In genomic region chr6:106321940-106322339, GRCh38 we compare ENCODE assay signal across 19 cellular contexts. TPM values are rescaled to one million over a fixed set of nuclear protein-coding genes. Genes with fewer than 3 reads are reported as not detected.
A peak's percentile ranks its signal among the peaks of the same experiment; 100 is the strongest.
DNase-seq lines count a peak whose midpoint lies in the region; ATAC-seq, FAIRE-seq and TF ChIP-seq lines count a peak whose summit lies in the region.
"Had no signal": no experiment of that assay in that cellular context is flagged by ENCODE, and none has a peak within 500 bp of the region (broad histone marks: within the 10 kb centered on the region; RNA-seq: fewer than 3 reads in every experiment).

No MANE protein-coding gene starts in this region.

- CTCF ChIA-PET in HEK293 (lab: Yijun Ruan, JAX): interaction anchor here (0.5 to 0.9 kb wide), 3 partner anchors 11 to 890 kb away, joined by 3 to 5 read pairs (median 3); no protein-coding TSS in a partner anchor
- CTCF ChIA-PET in GM12878 (lab: Yijun Ruan, JAX): no interaction called here

- peaks cover 15% of the 10 kb centered on the region for H3K36me3 Mint-ChIP-seq in stimulated activated effector memory CD8-positive, alpha-beta T cell treated with anti-CD3 and anti-CD28 coated beads, Interleukin-12 subunit alpha, Interleukin-12 subunit beta, amount 100 ng/mL, for 72 hours

- no peak overlapping the region for H3K4me3 Mint-ChIP-seq in stimulated activated effector memory CD8-positive, alpha-beta T cell treated with anti-CD3 and anti-CD28 coated beads, Interleukin-12 subunit alpha, Interleukin-12 subunit beta, amount 100 ng/mL, for 72 hours
- H3K4me3 Mint-ChIP-seq: H9 had no signal

- TF ChIP-seq RAD21 in GM12878 (IDR thresholded peaks at IDR 0.05; ENCODE audit: insufficient read depth, low read depth, low read length): no peak

- H3K4me2 ChIP-seq in Loucy (ENCODE audit: low read depth, low read length, poor library complexity, severe bottlenecking) (peak overlapping the region; percentile 94), GM12878 (ENCODE audit: control insufficient read depth, insufficient read depth) (no peak overlapping the region)

- H4K20me1 ChIP-seq in Loucy (ENCODE audit: insufficient read depth, low read length, poor library complexity, severe bottlenecking) (peaks cover 65% of the 10 kb centered on the region), GM12878 (ENCODE audit: control insufficient read depth, insufficient read depth) (0 out of 2 replicates have a peak, but pooled peaks cover 2% of the 10 kb centered on the region)

- no peaks in the 10 kb centered on the region for H3F3A ChIP-seq in Loucy (ENCODE audit: low read depth)

- BruUV-seq in GM12878 (replicated peaks; lab: Mats Ljungman, UMichigan): TSS peak; percentile 7

- no peak overlapping the region for H3K4me3 ChIP-seq in HEK293 (ENCODE audit: low read depth, low read length)
- peak overlapping the region; percentile 88 for H3K4me3 ChIP-seq in Loucy (ENCODE audit: low read length, poor library complexity, severe bottlenecking)
- no peak overlapping the region for H3K4me3 ChIP-seq in GM12878
- H3K4me3 ChIP-seq in WERI-Rb-1 (ENCODE audit: low read depth, low read length): no peak overlapping the region

- H3K27me3 ChIP-seq in Loucy (ENCODE audit: insufficient read depth, low read length, poor library complexity, severe bottlenecking) (no peaks in the 10 kb centered on the region), GM12878 (replicated peaks in 1 of 2; ENCODE audit: control insufficient read depth in 2 of 2, insufficient read depth in 2 of 2, low read length in 1 of 2) (no peaks in the 10 kb centered on the region), WERI-Rb-1 (ENCODE audit: insufficient read depth, low read depth, severe bottlenecking) (no peaks in the 10 kb centered on the region)
- H3K27me3 ChIP-seq: BE2C had no signal

- H3K9ac ChIP-seq in Loucy (ENCODE audit: low read depth, low read length, poor library complexity, severe bottlenecking) (no peak overlapping the region), GM12878 (ENCODE audit: control insufficient read depth, insufficient read depth, low read length) (no peak overlapping the region)

- H3K79me2 ChIP-seq in Loucy (ENCODE audit: insufficient read depth, low read length) (peaks cover 83% of the 10 kb centered on the region), GM12878 (ENCODE audit: control insufficient read depth, insufficient read depth, low read length) (peaks cover 54% of the 10 kb centered on the region)

- H3K9me3 Mint-ChIP-seq in stimulated activated effector memory CD8-positive, alpha-beta T cell treated with anti-CD3 and anti-CD28 coated beads, Interleukin-12 subunit alpha, Interleukin-12 subunit beta, amount 100 ng/mL, for 72 hours: no peaks in the 10 kb centered on the region
- H3K9me3 Mint-ChIP-seq: CD4-positive, CD25-positive, alpha-beta regulatory T cell; CD8-positive, alpha-beta memory T cell; H9 had no signal

- ATAC-seq in GM12878 (no peak), HG02840 (IDR thresholded peaks at IDR 0.05; ENCODE audit: low FRiP score, unreplicated experiment) (no peak)
- no peak for ATAC-seq in stimulated activated effector memory CD8-positive, alpha-beta T cell treated with anti-CD3 and anti-CD28 coated beads, Interleukin-12 subunit alpha, Interleukin-12 subunit beta, amount 100 ng/mL, for 72 hours

- RAD21 ChIA-PET in GM12878 (lab: Charles Lee; ENCODE audit: unreplicated experiment): no interaction called here

- intact Hi-C loops in GM12878 (cut with micrococcal nuclease; ENCODE audit: unreplicated experiment): no loop called here

- 97% methylated on average over 4 of the region's 4 CpGs for WGBS in GM12878 (ENCODE audit: insufficient coverage, insufficient replicate concordance, low lambda C conversion rate, missing lambda C conversion rate)

- peaks cover 17% of the 10 kb centered on the region for H3K4me1 ChIP-seq in HEK293 (ENCODE audit: control insufficient read depth, insufficient read depth, low read length)
- peaks cover 70% of the 10 kb centered on the region for H3K4me1 ChIP-seq in Loucy (ENCODE audit: insufficient read depth, low read length, poor library complexity, severe bottlenecking)
- peaks cover 12% of the 10 kb centered on the region for H3K4me1 ChIP-seq in GM12878 (ENCODE audit: control insufficient read depth, insufficient read depth, low read length)

- no peak for FAIRE-seq in GM12878 (lab: Jason Lieb, UNC)
- FAIRE-seq: A204.1 had no signal

- H2AFZ ChIP-seq in Loucy (ENCODE audit: low read length) (no peak overlapping the region), GM12878 (ENCODE audit: control insufficient read depth, low read depth, low read length) (no peak overlapping the region)

- TF ChIP-seq CTCF in HEK293 (tag by site-specific recombination; IDR thresholded peaks at IDR 0.05): no peak
- no peak for TF ChIP-seq CTCF in Loucy (conservative IDR thresholded peaks at IDR 0.05; ENCODE audit: low read length)
- no peak for TF ChIP-seq CTCF in GM12878 (IDR thresholded peaks at IDR 0.05 in 2 of 3, conservative IDR thresholded peaks at IDR 0.05 in 1 of 3; ENCODE audit: control insufficient read depth in 2 of 3, extremely low read depth in 1 of 3, insufficient read depth in 1 of 3, low read depth in 3 of 3, low read length in 3 of 3)
- TF ChIP-seq CTCF in WERI-Rb-1 (IDR thresholded peaks at IDR 0.05; ENCODE audit: low read depth, low read length): no peak

- in situ Hi-C loops in GM12878 (cut with MboI): no loop called here

- no peak for TF ChIP-seq EP300 in GM12878 (IDR thresholded peaks at IDR 0.05; ENCODE audit: borderline replicate concordance in 1 of 2, control insufficient read depth in 1 of 2, low read depth in 2 of 2, low read length in 2 of 2)

- TF ChIP-seq POLR2A in GM12878 (IDR thresholded peaks at IDR 0.05; ENCODE audit: low read depth, low read length): no peak

- POLR2A ChIA-PET in HEK293 (lab: Yijun Ruan, JAX): no interaction called here
- POLR2A ChIA-PET in GM12878 (lab: Charles Lee): interaction anchor here (0.7 kb wide), 1 partner anchor 105 kb away, joined by 3 read pairs; no protein-coding TSS in a partner anchor

- SMC1A ChIA-PET in GM12878 (lab: Charles Lee; ENCODE audit: uncharacterized antibody, unreplicated experiment): no interaction called here

- H3K9me3 ChIP-seq in HEK293 (ENCODE audit: control insufficient read depth, insufficient read depth, low read depth, low read length) (no peaks in the 10 kb centered on the region), Loucy (ENCODE audit: insufficient read depth, low read depth, low read length) (no peaks in the 10 kb centered on the region), GM12878 (replicated peaks; ENCODE audit: control insufficient read depth, insufficient read depth, low read length) (no peaks in the 10 kb centered on the region), WERI-Rb-1 (ENCODE audit: severe bottlenecking) (no peaks in the 10 kb centered on the region)
- H3K9me3 ChIP-seq: BE2C had no signal

- peaks cover 56% of the 10 kb centered on the region for H3K4me1 Mint-ChIP-seq in stimulated activated effector memory CD8-positive, alpha-beta T cell treated with anti-CD3 and anti-CD28 coated beads, Interleukin-12 subunit alpha, Interleukin-12 subunit beta, amount 100 ng/mL, for 72 hours

- peak overlapping the region; percentile 9 for H3K27ac Mint-ChIP-seq in stimulated activated effector memory CD8-positive, alpha-beta T cell treated with anti-CD3 and anti-CD28 coated beads, Interleukin-12 subunit alpha, Interleukin-12 subunit beta, amount 100 ng/mL, for 72 hours
- H3K27ac Mint-ChIP-seq: CD4-positive, CD25-positive, alpha-beta regulatory T cell; H9 had no signal

- H3K36me3 ChIP-seq in HEK293 (ENCODE audit: control insufficient read depth in 2 of 2, insufficient read depth in 1 of 2, low read length in 2 of 2) (no peaks in the 10 kb centered on the region), Loucy (ENCODE audit: insufficient read depth, low read length) (no peaks in the 10 kb centered on the region), GM12878 (ENCODE audit: control insufficient read depth in 2 of 2, insufficient read depth in 2 of 2, low read length in 1 of 2) (no peaks in the 10 kb centered on the region), WERI-Rb-1 (no peaks in the 10 kb centered on the region)
- H3K36me3 ChIP-seq: BE2C had no signal

- DNase-seq in GM12878 (ENCODE audit: low read depth, low spot score) (no peak), DMS53 treated with DMSO at 0.1 percent for 48 hours (lab: John Stamatoyannopoulos, UW; ENCODE audit: unreplicated experiment) (no peak), WERI-Rb-1 (no peak)
- DNase-seq in stimulated activated effector memory CD8-positive, alpha-beta T cell treated with anti-CD3 and anti-CD28 coated beads, Interleukin-12 subunit alpha, Interleukin-12 subunit beta, amount 100 ng/mL, for 72 hours (ENCODE audit: low spot score in 2 of 2): no peak
- DNase-seq: ACHN; BE2C; C1 segment of cervical spinal cord; CD4-positive, CD25-positive, alpha-beta regulatory T cell; CD8-positive, alpha-beta memory T cell; COR-L47; DMS 273 treated with DMSO at 0.1 percent for 48 hours; DMS79; GF-D8; GOT3; H9 had no signal

- H3K27ac ChIP-seq in HEK293 (ENCODE audit: extremely low read depth, low read depth, low read length) (no peak overlapping the region), GM12878 (ENCODE audit: control insufficient read depth, insufficient read depth) (no peak overlapping the region), WERI-Rb-1 (no peak overlapping the region)

- no peaks in the 10 kb centered on the region for H3K9me2 ChIP-seq in Loucy (replicated peaks; ENCODE audit: low read depth, low read length)

RNA-seq across cellular contexts. Expression of gene ATG5, which starts 3.6 kb away (rescaled TPM):
- total RNA-seq in GM12878 (2013; cell fraction: nucleolus; rRNA removed): 68.4 and 72.6 TPM in 2 replicates
- total RNA-seq in GM12878 (2014; rRNA removed): 28.6 and 31.7 TPM in 2 replicates
- total RNA-seq in GM12878 (2014; rRNA removed; fragmentation: Illumina TruSeq; extraction: Trizol): 25.7 and 26.3 TPM in 2 replicates
- total RNA-seq in GM12878 (2021): 21.0 and 21.5 TPM in 2 replicates
- 7.8 TPM for polyA plus RNA-seq in GM12878 (2011; ENCODE audit: low read depth)
- 38.4 and 69.3 TPM in 2 replicates for polyA plus RNA-seq in GM12878 (2011; rRNA removed)
- 10.6 and 12.2 TPM in 2 replicates for polyA plus RNA-seq in GM12878 (2011; cell fraction: cytosol; rRNA removed)
- 17.4 and 18.4 TPM in 2 replicates for polyA plus RNA-seq in GM12878 (2011; cell fraction: nucleus; rRNA removed)
- 13.7 and 16.0 TPM in 2 replicates for polyA plus RNA-seq in GM12878 (2012)
- 18.2 and 21.6 TPM in 2 replicates for polyA plus RNA-seq in GM12878 (2014; fragmentation: Illumina TruSeq; extraction: Trizol)
- 10 to 100 TPM; 12.9 to 17.4 TPM for polyA plus RNA-seq in GM12878 (2014; fragmentation: Nextera tagmentation; extraction: Ambion mirVana)
- polyA plus RNA-seq in GM12878 (2014; rRNA removed): 16.8 and 19.3 TPM in 2 replicates
- 10 to 100 TPM; 50.2 to 51.8 TPM for polyA plus RNA-seq in GM12878 (2016; fragmentation: Nextera tagmentation; extraction: Ambion mirVana)
- 19.0 and 34.3 TPM in 2 replicates for polyA minus RNA-seq in GM12878 (2011; rRNA and poly(A)+ RNA removed)
- polyA minus RNA-seq in GM12878 (2011; cell fraction: cytosol; rRNA and poly(A)+ RNA removed): 8.0 and 9.7 TPM in 2 replicates
- polyA minus RNA-seq in GM12878 (2011; cell fraction: nucleus; rRNA and poly(A)+ RNA removed): 22.7 and 36.4 TPM in 2 replicates

RNA-seq across cellular contexts. Expression of gene CRYBG1, which starts 38.6 kb away (rescaled TPM):
- 90.8 and 93.4 TPM in 2 replicates for total RNA-seq in GM12878 (2013; cell fraction: nucleolus; rRNA removed)
- total RNA-seq in GM12878 (2014; rRNA removed): 25.5 and 32.9 TPM in 2 replicates
- total RNA-seq in GM12878 (2014; rRNA removed; fragmentation: Illumina TruSeq; extraction: Trizol): 56.8 and 57.0 TPM in 2 replicates
- 27.5 and 30.7 TPM in 2 replicates for total RNA-seq in GM12878 (2021)
- polyA plus RNA-seq in GM12878 (2011; ENCODE audit: low read depth): 10.1 TPM
- 31.1 and 64.1 TPM in 2 replicates for polyA plus RNA-seq in GM12878 (2011; rRNA removed)
- polyA plus RNA-seq in GM12878 (2011; cell fraction: cytosol; rRNA removed): 11.4 and 12.4 TPM in 2 replicates
- 15.4 and 20.7 TPM in 2 replicates for polyA plus RNA-seq in GM12878 (2011; cell fraction: nucleus; rRNA removed)
- polyA plus RNA-seq in GM12878 (2012): 14.2 and 25.5 TPM in 2 replicates
- polyA plus RNA-seq in GM12878 (2014; fragmentation: Illumina TruSeq; extraction: Trizol): 31.4 and 39.2 TPM in 2 replicates
- polyA plus RNA-seq in GM12878 (2014; fragmentation: Nextera tagmentation; extraction: Ambion mirVana): 1 to 10 TPM; 6.5 to 6.8 TPM
- 15.7 and 19.6 TPM in 2 replicates for polyA plus RNA-seq in GM12878 (2014; rRNA removed)
- polyA plus RNA-seq in GM12878 (2016; fragmentation: Nextera tagmentation; extraction: Ambion mirVana): 10 to 100 TPM; 22.7 to 24.9 TPM
- polyA minus RNA-seq in GM12878 (2011; rRNA and poly(A)+ RNA removed): 25.1 and 30.0 TPM in 2 replicates
- polyA minus RNA-seq in GM12878 (2011; cell fraction: cytosol; rRNA and poly(A)+ RNA removed): 10.2 and 12.6 TPM in 2 replicates
- 12.6 and 17.8 TPM in 2 replicates for polyA minus RNA-seq in GM12878 (2011; cell fraction: nucleus; rRNA and poly(A)+ RNA removed)
